ENCODE assay signal across 10 cellular contexts in the genomic region with DNA sequence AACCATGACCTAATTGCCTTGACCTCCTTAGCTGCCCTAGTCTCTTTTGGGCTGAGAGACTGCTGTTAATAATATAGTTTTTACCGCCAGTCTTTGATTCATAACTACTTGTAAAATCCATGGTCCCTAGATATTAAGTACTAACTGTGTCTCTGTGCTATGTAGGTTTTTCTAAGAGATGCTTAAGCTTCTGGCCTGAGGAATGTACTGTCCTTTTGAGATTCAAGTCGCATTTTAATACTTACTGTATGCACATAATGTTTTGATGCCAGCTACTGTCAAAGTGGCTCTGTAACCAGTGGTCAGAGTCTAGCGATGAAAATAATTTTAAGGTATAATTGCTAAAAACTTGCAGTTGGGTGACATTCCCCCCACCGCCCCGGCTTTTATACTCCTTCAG. TPM values are rescaled to one million over a fixed set of nuclear protein-coding genes. Genes with fewer than 3 reads are reported as not detected.
DNase-seq lines count a peak whose midpoint lies in the region; ATAC-seq and TF ChIP-seq lines count a peak whose summit lies in the region.
"Had no signal": no experiment of that assay in that cellular context is flagged by ENCODE, and none has a peak within 500 bp of the region (broad histone marks: within the 10 kb centered on the region; RNA-seq: fewer than 3 reads in every experiment).

No MANE protein-coding gene starts in this region.

- peaks cover 15% of the 10 kb centered on the region for H3K4me1 Mint-ChIP-seq in CD4-positive, alpha-beta T cell (ENCODE audit: low read depth)

- H3K27me3 Mint-ChIP-seq in CD4-positive, alpha-beta T cell: peaks cover 75% of the 10 kb centered on the region

- CTCF ChIA-PET in CD4-positive, alpha-beta T cell (lab: Charles Lee): no interaction called here

- H3K4me3 ChIP-seq in SK-N-MC (peak overlapping the region; percentile 92), fibroblast of pulmonary artery (replicated peaks; ENCODE audit: low read depth, low read length) (peak overlapping the region; percentile 79), psoas muscle (peak overlapping the region; percentile 73)

- no peaks in the 10 kb centered on the region for H3K36me3 Mint-ChIP-seq in CD4-positive, alpha-beta T cell (ENCODE audit: low read depth)

- no peaks in the 10 kb centered on the region for H3K9me3 Mint-ChIP-seq in CD4-positive, alpha-beta T cell
- H3K9me3 Mint-ChIP-seq: activated naive CD4-positive, alpha-beta T cell treated with anti-CD3 and anti-CD28 coated beads, Interleukin-2, amount 50 U/mL, for 72 hours had no signal

- intact Hi-C loops in CD4-positive, alpha-beta T cell (cut with DNase I, micrococcal nuclease): no loop called here
- intact Hi-C loops in psoas muscle (cut with DNase I): loop anchor here in 1 of 2 donors (10.0 kb wide), 1 partner anchor 227 kb away; no protein-coding TSS in a partner anchor

- no peak for ATAC-seq in CD4-positive, alpha-beta T cell (ENCODE audit: poor library complexity)
- no peak for ATAC-seq in psoas muscle
- no peak for ATAC-seq in GM21528 (IDR thresholded peaks at IDR 0.05; ENCODE audit: low FRiP score, unreplicated experiment)
- no peak for ATAC-seq in GM18520 (IDR thresholded peaks at IDR 0.05; ENCODE audit: unreplicated experiment)
- ATAC-seq: activated naive CD4-positive, alpha-beta T cell treated with anti-CD3 and anti-CD28 coated beads, Interleukin-2, amount 50 U/mL, for 72 hours had no signal

- H3K9me3 ChIP-seq in CD4-positive, alpha-beta T cell (ENCODE audit: control insufficient read depth, low read length): no peaks in the 10 kb centered on the region
- no peaks in the 10 kb centered on the region for H3K9me3 ChIP-seq in SK-N-MC (ENCODE audit: low read depth, low read length)
- H3K9me3 ChIP-seq in psoas muscle: no peaks in the 10 kb centered on the region

- no peak for DNase-seq in CD4-positive, alpha-beta T cell
- DNase-seq in SK-N-MC (ENCODE audit: low read depth, low spot score) (no peak), fibroblast of pulmonary artery (ENCODE audit: low read depth) (no peak), psoas muscle (no peak), GM20000 (ENCODE audit: low spot score) (no peak), LoVo (ENCODE audit: low spot score) (no peak)
- DNase-seq: NCI-H446 treated with DMSO at 0.1 percent for 48 hours had no signal

- H3K27ac ChIP-seq in CD4-positive, alpha-beta T cell (ENCODE audit: low read depth, low read length): no peak overlapping the region
- H3K27ac ChIP-seq in SK-N-MC (no peak overlapping the region), psoas muscle (no peak overlapping the region)

- 80 to 87% (median 85%) methylated on average over 5 of the region's 5 CpGs for WGBS in psoas muscle, 3 donors

- peaks cover 57% of the 10 kb centered on the region for H3K27me3 ChIP-seq in CD4-positive, alpha-beta T cell (ENCODE audit: control insufficient read depth, insufficient read depth, low read length)
- H3K27me3 ChIP-seq in psoas muscle (ENCODE audit: insufficient read depth in 3 of 3, low read length in 2 of 3): peaks cover 0 to 47% (median 6%) of the 10 kb centered on the region in 3 donors

- H3K4me3 Mint-ChIP-seq in CD4-positive, alpha-beta T cell: peak overlapping the region; percentile 62

- POLR2A ChIA-PET in CD4-positive, alpha-beta T cell (lab: Charles Lee): no interaction called here

- no peak overlapping the region for H3K9ac ChIP-seq in SK-N-MC (ENCODE audit: insufficient read length)

- no peak overlapping the region for H3K27ac Mint-ChIP-seq in CD4-positive, alpha-beta T cell
- H3K27ac Mint-ChIP-seq: activated naive CD4-positive, alpha-beta T cell treated with anti-CD3 and anti-CD28 coated beads, Interleukin-2, amount 50 U/mL, for 72 hours had no signal

- TF ChIP-seq CTCF in CD4-positive, alpha-beta T cell (IDR thresholded peaks at IDR 0.05): no peak
- no peak for TF ChIP-seq CTCF in fibroblast of pulmonary artery (IDR thresholded peaks at IDR 0.05; ENCODE audit: low read length, missing control alignments)
- no peak for TF ChIP-seq CTCF in psoas muscle (IDR thresholded peaks at IDR 0.05)
- no peak for TF ChIP-seq CTCF in GM20000 (IDR thresholded peaks at IDR 0.05; ENCODE audit: extremely low read depth, missing control alignments)

- H3K4me1 ChIP-seq in psoas muscle: peaks cover 5% of the 10 kb centered on the region

- H3K36me3 ChIP-seq in SK-N-MC (ENCODE audit: insufficient read depth, low read length) (no peaks in the 10 kb centered on the region), psoas muscle (ENCODE audit: insufficient read depth in 1 of 2, low read depth in 1 of 2) (no peaks in the 10 kb centered on the region)

RNA-seq across cellular contexts. Expression of gene AKAP12, which starts 2.1 kb away (rescaled TPM):
- total RNA-seq in CD4-positive, alpha-beta T cell: under 1 TPM; 0.03 to 0.05 TPM
- total RNA-seq in psoas muscle: 10 to 100 TPM in 2 of 4 donors, 1 to 10 TPM in 2; 5.9 to 13.1 (median 10.2) TPM
- polyA plus RNA-seq in psoas muscle: 1 to 10 TPM; 2.5 to 7.5 (median 2.6) TPM

Comparison
In these comparisons a context has a peak if more than half of its experiments do, and no peak if none do; other contexts are left out.
1. RNA of gene AKAP12, which starts 2.1 kb away (total RNA-seq): 5.9 to 13.1 TPM in psoas muscle; 0.03 to 0.05 TPM in CD4-positive, alpha-beta T cell; every median in the first group is over 4 times any median in the second.
2. Peak in every context shown above with its lines, with median percentiles within 50 percentile points of each other: H3K4me3 ChIP-seq.